Comparison of ENCODE assay signal across 8 cellular contexts in genomic region chr5:148443998-148444397, GRCh38.
A peak's percentile ranks its signal among the peaks of the same experiment; 100 is the strongest.
DNase-seq lines count a peak whose midpoint lies in the region; ATAC-seq, FAIRE-seq and TF ChIP-seq lines count a peak whose summit lies in the region.

No MANE protein-coding gene starts in this region.

- TF ChIP-seq CTCF in ascending aorta (IDR thresholded peaks at IDR 0.05) (peak; percentile 65 to 69 (median 67)), hepatocyte (IDR thresholded peaks at IDR 0.05; ENCODE audit: poor library complexity) (peak; percentile 81)

- ATAC-seq in GM21737 (IDR thresholded peaks at IDR 0.05; ENCODE audit: unreplicated experiment): peak; percentile 75

- H3K9me3 ChIP-seq in ascending aorta: no peaks in the 10 kb centered on the region
- no peaks in the 10 kb centered on the region for H3K9me3 ChIP-seq in hepatocyte (ENCODE audit: low read depth)
- no peaks in the 10 kb centered on the region for H3K9me3 ChIP-seq in small intestine (ENCODE audit: control insufficient read depth, low read depth)

- H3K4me3 ChIP-seq in ascending aorta (no peak overlapping the region), hepatocyte (no peak overlapping the region), small intestine (ENCODE audit: low read depth in 1 of 2, low read length in 2 of 2) (no peak overlapping the region)

- H3K36me3 ChIP-seq in ascending aorta: peaks cover 24 to 33% of the 10 kb centered on the region in 2 donors
- H3K36me3 ChIP-seq in hepatocyte (replicated peaks; ENCODE audit: insufficient read depth, low read depth): peaks cover 3% of the 10 kb centered on the region
- H3K36me3 ChIP-seq in small intestine (ENCODE audit: control insufficient read depth in 2 of 2, insufficient read depth in 2 of 2, low read length in 2 of 2): peaks cover 0 to 15% of the 10 kb centered on the region in 2 donors

- no peak overlapping the region for H3K4me2 ChIP-seq in hepatocyte

- no peak for FAIRE-seq in small intestine (lab: Jason Lieb, UNC)

- no peaks in the 10 kb centered on the region for H3K4me1 ChIP-seq in ascending aorta
- peaks cover 17% of the 10 kb centered on the region for H3K4me1 ChIP-seq in hepatocyte (ENCODE audit: insufficient read depth)
- peaks cover 0 to 6% of the 10 kb centered on the region in 2 donors for H3K4me1 ChIP-seq in small intestine (ENCODE audit: control insufficient read depth in 2 of 2, insufficient read depth in 1 of 2, low read depth in 1 of 2, low read length in 1 of 2)

- no peaks in the 10 kb centered on the region for H3K79me2 ChIP-seq in hepatocyte

- no peaks in the 10 kb centered on the region for H3K27me3 ChIP-seq in ascending aorta
- no peaks in the 10 kb centered on the region for H3K27me3 ChIP-seq in hepatocyte
- H3K27me3 ChIP-seq in small intestine (ENCODE audit: control insufficient read depth in 2 of 2, insufficient read depth in 2 of 2, low read length in 2 of 2): no peaks in the 10 kb centered on the region

- intact Hi-C loops in ascending aorta (cut with DNase I): loop anchor here (1.0 to 10.0 kb wide), 6 partner anchors 39 to 671 kb away; no protein-coding TSS in a partner anchor

- no peaks in the 10 kb centered on the region for H3K9me2 ChIP-seq in hepatocyte (replicated peaks; ENCODE audit: insufficient read depth)

- no peaks in the 10 kb centered on the region for H4K20me1 ChIP-seq in hepatocyte (ENCODE audit: insufficient read depth, poor library complexity, severe bottlenecking)

- peak; percentile 62 for DNase-seq in SIG-M5 treated with dmso at 0.1 percent for 504 hours (lab: John Stamatoyannopoulos, UW; ENCODE audit: unreplicated experiment)
- no peak for DNase-seq in SIG-M5 (lab: John Stamatoyannopoulos, UW)
- DNase-seq in HuH-7 (ENCODE audit: low spot score): peak; percentile 25
- DNase-seq in RPMI7951 (ENCODE audit: low read depth): peak; percentile 61
- DNase-seq in ascending aorta (ENCODE audit: low spot score in 2 of 2): peak in 1 of 2 donors; percentile 69
- DNase-seq in hepatocyte (ENCODE audit: low spot score): peak; percentile 77
- DNase-seq in small intestine: peak; percentile 86

- 31% methylated on average over 5 of the region's 5 CpGs for WGBS in hepatocyte (ENCODE audit: low lambda C conversion rate, missing lambda C conversion rate)
- 11 to 23% (median 22%) methylated on average over 5 of the region's 5 CpGs for WGBS in small intestine, 3 donors

- H3K27ac ChIP-seq in ascending aorta (no peak overlapping the region), hepatocyte (no peak overlapping the region), small intestine (ENCODE audit: low read depth in 1 of 2, low read length in 1 of 2) (no peak overlapping the region)

- H2AFZ ChIP-seq in hepatocyte: no peak overlapping the region
